Comparison of ENCODE assay signal across 8 cellular contexts in the genomic region with DNA sequence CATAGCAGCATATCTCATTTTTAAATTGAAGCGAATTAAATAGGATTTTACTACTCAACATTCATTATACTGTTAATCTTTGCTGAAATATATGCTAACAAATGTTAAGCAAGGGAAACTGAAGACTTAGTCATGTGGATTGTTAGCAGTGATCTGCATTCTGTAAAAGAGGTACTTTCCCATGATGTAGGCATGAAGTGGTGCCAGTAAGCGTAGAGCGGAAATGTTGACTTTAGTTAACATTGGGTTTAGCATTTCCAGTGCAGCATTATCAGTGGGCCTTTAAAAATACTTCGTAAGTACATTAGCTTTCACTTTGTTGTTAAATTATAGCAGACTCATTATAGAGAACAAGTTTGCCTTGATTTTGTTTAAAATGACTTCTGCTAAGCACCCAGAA.
A peak's percentile ranks its signal among the peaks of the same experiment; 100 is the strongest.
DNase-seq lines count a peak whose midpoint lies in the region; ATAC-seq lines count a peak whose summit lies in the region.

No MANE protein-coding gene starts in this region.

- ATAC-seq in GM18868 (IDR thresholded peaks at IDR 0.05; ENCODE audit: unreplicated experiment) (peak; percentile 73), HG02763 (IDR thresholded peaks at IDR 0.05; ENCODE audit: unreplicated experiment) (peak; percentile 72)

- H3K27ac Mint-ChIP-seq in activated CD4-positive, alpha-beta memory T cell treated with anti-CD3 and anti-CD28 coated beads, Interleukin-2, amount 10 ng/mL, durations not matched to agents 7 days and 5 days = peak overlapping the region; percentile 83

- peak overlapping the region; percentile 45 for H3K4me3 Mint-ChIP-seq in activated CD4-positive, alpha-beta memory T cell treated with anti-CD3 and anti-CD28 coated beads, Interleukin-2, amount 10 ng/mL, durations not matched to agents 7 days and 5 days

- CTCF ChIA-PET in activated CD4-positive, alpha-beta memory T cell treated with anti-CD3 and anti-CD28 coated beads, Interleukin-2, amount 10 ng/mL, durations not matched to agents 7 days and 5 days (lab: Charles Lee) = interaction anchor here (0.8 to 1.3 kb wide), 3 partner anchors 11 to 130 kb away, joined by 4 to 5 read pairs (median 4); no protein-coding TSS in a partner anchor

- POLR2A ChIA-PET in activated CD4-positive, alpha-beta memory T cell treated with anti-CD3 and anti-CD28 coated beads, Interleukin-2, amount 10 ng/mL, durations not matched to agents 7 days and 5 days (lab: Charles Lee) = interaction anchor here (1.0 to 10.2 kb wide), 8 partner anchors 15 to 231 kb away, joined by 3 to 151 read pairs (median 5); a partner anchor contains a TSS

- H3K4me1 Mint-ChIP-seq in activated CD4-positive, alpha-beta memory T cell treated with anti-CD3 and anti-CD28 coated beads, Interleukin-2, amount 10 ng/mL, durations not matched to agents 7 days and 5 days = peaks cover 75% of the 10 kb centered on the region

- H3K36me3 Mint-ChIP-seq in activated CD4-positive, alpha-beta memory T cell treated with anti-CD3 and anti-CD28 coated beads, Interleukin-2, amount 10 ng/mL, durations not matched to agents 7 days and 5 days (ENCODE audit: low read depth) = peaks cover 93% of the 10 kb centered on the region

- no peaks in the 10 kb centered on the region for H3K27me3 Mint-ChIP-seq in activated CD4-positive, alpha-beta memory T cell treated with anti-CD3 and anti-CD28 coated beads, Interleukin-2, amount 10 ng/mL, durations not matched to agents 7 days and 5 days

- peak; percentile 50 for DNase-seq in activated CD4-positive, alpha-beta memory T cell treated with anti-CD3 and anti-CD28 coated beads, Interleukin-2, amount 10 ng/mL, durations not matched to agents 7 days and 5 days
- peak; percentile 87 for DNase-seq in kidney glomerular epithelial cell (lab: John Stamatoyannopoulos, UW)
- DNase-seq in COR-L47 (lab: John Stamatoyannopoulos, UW) = no peak
- no peak for DNase-seq in SK-N-DZ (ENCODE audit: low spot score)
- DNase-seq in T-helper 9 cell = no peak
- DNase-seq in NK-92 treated with Interleukin-12 subunit alpha and Interleukin-12 subunit beta, amount 100 ng/mL, for 24 hours (lab: John Stamatoyannopoulos, UW) = no peak

- H3K9me3 Mint-ChIP-seq in activated CD4-positive, alpha-beta memory T cell treated with anti-CD3 and anti-CD28 coated beads, Interleukin-2, amount 10 ng/mL, durations not matched to agents 7 days and 5 days = no peaks in the 10 kb centered on the region

Comparison
In these comparisons a context has a peak if more than half of its experiments do, and no peak if none do; other contexts are left out.
1. DNase-seq: peak in activated CD4-positive, alpha-beta memory T cell treated with anti-CD3 and anti-CD28 coated beads, Interleukin-2, amount 10 ng/mL, durations not matched to agents 7 days and 5 days (single experiment) and kidney glomerular epithelial cell (single experiment); none in COR-L47 (single experiment), SK-N-DZ (single experiment), T-helper 9 cell (single experiment) and NK-92 treated with Interleukin-12 subunit alpha and Interleukin-12 subunit beta, amount 100 ng/mL, for 24 hours (single experiment).